ENCODE assay signal across 14 cellular contexts in the genomic region with DNA sequence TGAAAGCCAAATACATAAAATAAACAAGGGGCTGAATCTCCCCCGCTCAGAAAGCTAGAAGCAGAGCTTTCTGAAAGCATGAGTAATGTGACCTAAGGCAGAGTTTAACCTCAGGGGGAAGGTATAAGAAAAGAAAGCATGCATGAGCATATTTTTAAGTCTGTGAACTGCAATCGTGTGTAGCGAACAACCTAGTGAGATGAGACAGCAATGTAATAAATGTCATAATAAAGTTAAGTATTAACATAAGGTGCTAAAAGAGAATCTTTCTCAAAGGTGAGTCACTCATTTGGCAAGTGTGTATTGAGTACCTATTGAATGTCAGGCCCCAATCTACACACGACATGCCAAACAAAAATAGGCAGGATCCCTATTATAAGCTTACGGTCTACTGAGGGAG. TPM values are rescaled to one million over a fixed set of nuclear protein-coding genes. Genes with fewer than 3 reads are reported as not detected.
DNase-seq lines count a peak whose midpoint lies in the region; ATAC-seq, FAIRE-seq and TF ChIP-seq lines count a peak whose summit lies in the region.
"Had no signal": no experiment of that assay in that cellular context is flagged by ENCODE, and none has a peak within 500 bp of the region (broad histone marks: within the 10 kb centered on the region; RNA-seq: fewer than 3 reads in every experiment).

No MANE protein-coding gene starts in this region.

- DNase-seq in Caki2 (ENCODE audit: low read depth): peak; percentile 87
- DNase-seq in body of pancreas: no peak
- DNase-seq in left kidney (ENCODE audit: low read depth, low spot score): peak; percentile 42
- DNase-seq in A172 (ENCODE audit: low spot score): no peak
- DNase-seq in HepG2 (ENCODE audit: low spot score): no peak
- DNase-seq in KG1 (lab: John Stamatoyannopoulos, UW): no peak
- DNase-seq: activated effector memory CD4-positive, alpha-beta T cell treated with anti-CD3 and anti-CD28 coated beads, Interleukin-2, amount 50 U/mL, for 16 hours; NCI-H2171; occipital lobe; stimulated activated naive CD4-positive, alpha-beta T cell had no signal

- no peak overlapping the region for H3K4me2 ChIP-seq in HepG2 (ENCODE audit: low read depth, low read length)

- TF ChIP-seq POLR2A in body of pancreas (IDR thresholded peaks at IDR 0.05) (no peak), HepG2 (IDR thresholded peaks at IDR 0.05; ENCODE audit: insufficient read depth in 1 of 2, low read depth in 2 of 2, low read length in 2 of 2) (no peak)

- H3K4me1 ChIP-seq in HUES48 (ENCODE audit: control insufficient read depth, insufficient read depth, low read length): peaks cover 23% of the 10 kb centered on the region
- H3K4me1 ChIP-seq in body of pancreas: peaks cover 10% of the 10 kb centered on the region
- H3K4me1 ChIP-seq in HepG2 (ENCODE audit: insufficient read depth, low read length): no peaks in the 10 kb centered on the region
- H3K4me1 ChIP-seq: ascending aorta had no signal

- no peak overlapping the region for H2AFZ ChIP-seq in HepG2 (ENCODE audit: low read length)

- ATAC-seq in body of pancreas (peak; percentile 77), HepG2 (no peak), GM18873 (IDR thresholded peaks at IDR 0.05; ENCODE audit: low FRiP score, unreplicated experiment) (no peak)

- H3K79me2 ChIP-seq in HepG2 (ENCODE audit: insufficient read depth, low read length): no peaks in the 10 kb centered on the region

- TF ChIP-seq EP300 in HepG2 (IDR thresholded peaks at IDR 0.05; ENCODE audit: low read depth in 2 of 2, low read length in 2 of 2): no peak
- no peak for TF ChIP-seq EP300 in HepG2 (CRISPR knock-in tag; IDR thresholded peaks at IDR 0.05; ENCODE audit: borderline replicate concordance)

- CTCF ChIA-PET in HepG2 (lab: Yijun Ruan, JAX; ENCODE audit: low intra/inter-chr PET ratio, low total read pairs): no interaction called here

- no peak for FAIRE-seq in HepG2 (lab: Jason Lieb, UNC)

- POLR2A ChIA-PET in HepG2 (lab: Yijun Ruan, JAX): no interaction called here

- H3K36me3 ChIP-seq in HUES48 (ENCODE audit: control insufficient read depth, insufficient read depth, low read length): no peaks in the 10 kb centered on the region
- no peaks in the 10 kb centered on the region for H3K36me3 ChIP-seq in body of pancreas (replicated peaks in 1 of 2; ENCODE audit: insufficient read depth in 1 of 2, low read depth in 2 of 2)
- no peaks in the 10 kb centered on the region for H3K36me3 ChIP-seq in HepG2 (replicated peaks in 1 of 2; ENCODE audit: control insufficient read depth in 1 of 2, insufficient read depth in 2 of 2, low read length in 2 of 2)
- H3K36me3 ChIP-seq: ascending aorta had no signal

- 62 to 70% methylated on average over 5 of the region's 5 CpGs for WGBS in body of pancreas, 2 donors
- WGBS in HepG2 (ENCODE audit: low lambda C conversion rate): 83% methylated on average over 5 of the region's 5 CpGs

- H3K27me3 ChIP-seq in HUES48 (ENCODE audit: control insufficient read depth, insufficient read depth, low read length) (no peaks in the 10 kb centered on the region), body of pancreas (no peaks in the 10 kb centered on the region), HepG2 (ENCODE audit: control insufficient read depth in 1 of 2, insufficient read depth in 2 of 2, low read length in 2 of 2) (no peaks in the 10 kb centered on the region)
- H3K27me3 ChIP-seq: ascending aorta had no signal

- H4K20me1 ChIP-seq in HepG2 (ENCODE audit: insufficient read depth, low read length): no peaks in the 10 kb centered on the region

- in situ Hi-C loops in Caki2 (cut with HindIII; ENCODE audit: low pct_unique_long_range_greater_than_20kb, low sequenced_read_pairs): no loop called here
- in situ Hi-C loops in HepG2 (cut with HindIII; ENCODE audit: extremely low pct_ligation_motif_present, low pct_unique_long_range_greater_than_20kb): no loop called here

- no peak for TF ChIP-seq RAD21 in HepG2 (CRISPR knock-in tag; IDR thresholded peaks at IDR 0.05)

- H3K9me3 ChIP-seq in HUES48 (ENCODE audit: control insufficient read depth, insufficient read depth, low read length) (no peaks in the 10 kb centered on the region), body of pancreas (no peaks in the 10 kb centered on the region), HepG2 (ENCODE audit: low read length) (no peaks in the 10 kb centered on the region)
- H3K9me3 ChIP-seq: ascending aorta had no signal

- no TSS peak for BruUV-seq in HepG2 (replicated peaks; lab: Mats Ljungman, UMichigan)

- H3K27ac ChIP-seq in HUES48 (ENCODE audit: low read depth, low read length) (peak overlapping the region; percentile 53), body of pancreas (peak overlapping the region in 3 of 4 donors; percentile 24 to 66 (median 51)), HepG2 (ENCODE audit: extremely low read length, insufficient read depth, low read length) (no peak overlapping the region)
- H3K27ac ChIP-seq: ascending aorta, HL-60 had no signal

- TF ChIP-seq CTCF in body of pancreas (IDR thresholded peaks at IDR 0.05): no peak
- no peak for TF ChIP-seq CTCF in HepG2 (CRISPR knock-in tag; IDR thresholded peaks at IDR 0.05)

- H3K9ac ChIP-seq in HUES48 (ENCODE audit: low read depth, low read length) (0 out of 2 replicates have a peak overlapping the region, but pooled peaks have one; percentile 39), HepG2 (ENCODE audit: insufficient read depth, low read depth, low read length) (no peak overlapping the region)

- no peak overlapping the region for H3K4me3 ChIP-seq in HUES48 (ENCODE audit: low read depth, low read length)
- H3K4me3 ChIP-seq in body of pancreas: no peak overlapping the region
- H3K4me3 ChIP-seq in HepG2 (replicated peaks in 1 of 3; ENCODE audit: insufficient read depth in 1 of 3, low read depth in 2 of 3, low read length in 3 of 3): no peak overlapping the region
- H3K4me3 ChIP-seq: ascending aorta had no signal

- intact Hi-C loops in body of pancreas (cut with DNase I) (no loop called here), HepG2 (cut with micrococcal nuclease; ENCODE audit: unreplicated experiment) (no loop called here)

TF ChIP-seq in HepG2, 621 proteins besides CTCF, POLR2A, EP300 and RAD21 (continues in another document):
- TF ChIP-seq HDAC2 (CRISPR knock-in tag; IDR thresholded peaks at IDR 0.05) (no peak), ELF3 (CRISPR knock-in tag; IDR thresholded peaks at IDR 0.05) (no peak)

RNA-seq across cellular contexts. Expression of gene WDR20, which starts 14.2 kb away (rescaled TPM):
- 17.0 and 30.0 TPM in 2 replicates for total RNA-seq in Caki2 (2014; rRNA removed; shearing (Covaris generic); ENCODE audit: low replicate concordance)
- total RNA-seq in body of pancreas: 10 to 100 TPM; 12.2 to 15.5 TPM
- 10.9 and 14.8 TPM in 2 replicates for total RNA-seq in A172 (2014; rRNA removed; shearing (Covaris generic))
- 23.2 and 30.5 TPM in 2 replicates for total RNA-seq in HepG2 (2016; rRNA removed; fragmentation: Illumina TruSeq; extraction: Trizol)
- 24.1 and 25.7 TPM in 2 replicates for total RNA-seq in HepG2 (2016; cell fraction: cytosol; rRNA removed; fragmentation: Illumina TruSeq; extraction: Trizol; ENCODE audit: low read depth)
- 25.8 and 28.7 TPM in 2 replicates for total RNA-seq in HepG2 (2016; cell fraction: insoluble cytoplasmic fraction; rRNA removed; fragmentation: Illumina TruSeq; extraction: Trizol)
- 29.7 and 34.1 TPM in 2 replicates for total RNA-seq in HepG2 (2016; cell fraction: membrane; rRNA removed; fragmentation: Illumina TruSeq; extraction: Trizol)
- 22.4 and 24.2 TPM in 2 replicates for total RNA-seq in HepG2 (2016; cell fraction: nucleus; rRNA removed; fragmentation: Illumina TruSeq; extraction: Trizol)
- 10.4 and 11.6 TPM in 2 replicates for polyA plus RNA-seq in HepG2 (2011; rRNA removed)
- 9.4 and 10.2 TPM in 2 replicates for polyA plus RNA-seq in HepG2 (2011; cell fraction: cytosol; rRNA removed)
- 11.4 and 12.2 TPM in 2 replicates for polyA plus RNA-seq in HepG2 (2011; cell fraction: nucleus; rRNA removed)
- polyA plus RNA-seq in HepG2 (2012): 10.7 and 12.8 TPM in 2 replicates
- 3.0 and 3.7 TPM in 2 replicates for polyA plus RNA-seq in HepG2 (2016; cell fraction: cytosol; fragmentation: Illumina TruSeq; extraction: Trizol; ENCODE audit: low read depth)
- polyA plus RNA-seq in HepG2 (2016; cell fraction: insoluble cytoplasmic fraction; fragmentation: Illumina TruSeq; extraction: Trizol; ENCODE audit: low read depth): 25.3 and 26.3 TPM in 2 replicates
- polyA plus RNA-seq in HepG2 (2016; cell fraction: membrane; fragmentation: Illumina TruSeq; extraction: Trizol; ENCODE audit: low read depth): 7.5 and 8.4 TPM in 2 replicates
- 25.1 and 26.7 TPM in 2 replicates for polyA plus RNA-seq in HepG2 (2016; cell fraction: nucleus; fragmentation: Illumina TruSeq; extraction: Trizol; ENCODE audit: insufficient read depth, low read depth)
- polyA minus RNA-seq in HepG2 (2011; rRNA and poly(A)+ RNA removed; ENCODE audit: low replicate concordance): 27.9 and 31.3 TPM in 2 replicates
- polyA minus RNA-seq in HepG2 (2011; cell fraction: cytosol; rRNA and poly(A)+ RNA removed): 14.9 and 18.5 TPM in 2 replicates
- polyA minus RNA-seq in HepG2 (2011; cell fraction: nucleus; rRNA and poly(A)+ RNA removed): 27.6 and 29.8 TPM in 2 replicates

RNA-seq across cellular contexts. Expression of gene HSP90AA1, which starts 38.7 kb away (rescaled TPM):
- total RNA-seq in Caki2 (2014; rRNA removed; shearing (Covaris generic); ENCODE audit: low replicate concordance): 95.3 and 116 TPM in 2 replicates
- total RNA-seq in body of pancreas (100 to 1,000 TPM; 197 to 251 TPM), HepG2 (2016; rRNA removed; fragmentation: Illumina TruSeq; extraction: Trizol) (636 and 1,509 TPM in 2 replicates)
- 404 and 642 TPM in 2 replicates for total RNA-seq in A172 (2014; rRNA removed; shearing (Covaris generic))
- total RNA-seq in HepG2 (2016; cell fraction: cytosol; rRNA removed; fragmentation: Illumina TruSeq; extraction: Trizol; ENCODE audit: low read depth): 68.9 and 73.7 TPM in 2 replicates
- 651 and 1,441 TPM in 2 replicates for total RNA-seq in HepG2 (2016; cell fraction: insoluble cytoplasmic fraction; rRNA removed; fragmentation: Illumina TruSeq; extraction: Trizol)
- 133 and 157 TPM in 2 replicates for total RNA-seq in HepG2 (2016; cell fraction: membrane; rRNA removed; fragmentation: Illumina TruSeq; extraction: Trizol)
- 507 and 548 TPM in 2 replicates for total RNA-seq in HepG2 (2016; cell fraction: nucleus; rRNA removed; fragmentation: Illumina TruSeq; extraction: Trizol)
- polyA plus RNA-seq in HepG2 (2011; rRNA removed): 205 and 262 TPM in 2 replicates
- polyA plus RNA-seq in HepG2 (2011; cell fraction: cytosol; rRNA removed): 127 and 221 TPM in 2 replicates
- 46.7 and 79.9 TPM in 2 replicates for polyA plus RNA-seq in HepG2 (2011; cell fraction: nucleus; rRNA removed)
- polyA plus RNA-seq in HepG2 (2012): 319 and 504 TPM in 2 replicates
- 49.1 and 55.8 TPM in 2 replicates for polyA plus RNA-seq in HepG2 (2016; cell fraction: cytosol; fragmentation: Illumina TruSeq; extraction: Trizol; ENCODE audit: low read depth)
- 1,691 and 1,814 TPM in 2 replicates for polyA plus RNA-seq in HepG2 (2016; cell fraction: insoluble cytoplasmic fraction; fragmentation: Illumina TruSeq; extraction: Trizol; ENCODE audit: low read depth)
- polyA plus RNA-seq in HepG2 (2016; cell fraction: membrane; fragmentation: Illumina TruSeq; extraction: Trizol; ENCODE audit: low read depth): 108 and 125 TPM in 2 replicates
- polyA plus RNA-seq in HepG2 (2016; cell fraction: nucleus; fragmentation: Illumina TruSeq; extraction: Trizol; ENCODE audit: insufficient read depth, low read depth): 669 and 675 TPM in 2 replicates
- polyA minus RNA-seq in HepG2 (2011; rRNA and poly(A)+ RNA removed; ENCODE audit: low replicate concordance): 117 and 458 TPM in 2 replicates
- 494 and 532 TPM in 2 replicates for polyA minus RNA-seq in HepG2 (2011; cell fraction: cytosol; rRNA and poly(A)+ RNA removed)
- 134 and 221 TPM in 2 replicates for polyA minus RNA-seq in HepG2 (2011; cell fraction: nucleus; rRNA and poly(A)+ RNA removed)

Comparison
In these comparisons a context has a peak if more than half of its experiments do, and no peak if none do; other contexts are left out.
1. DNase-seq: peak in Caki2 (single experiment) and left kidney (single experiment); none in body of pancreas (0 of 4), A172 (single experiment), HepG2 (single experiment) and KG1 (single experiment).